9 cellular contexts compared by ENCODE assay signal in genomic region chr16:69384974-69385373, GRCh38. TPM values are rescaled to one million over a fixed set of nuclear protein-coding genes. Genes with fewer than 3 reads are reported as not detected.
DNase-seq lines count a peak whose midpoint lies in the region; ATAC-seq, FAIRE-seq and TF ChIP-seq lines count a peak whose summit lies in the region.
"Had no signal": no experiment of that assay in that cellular context is flagged by ENCODE, and none has a peak within 500 bp of the region (broad histone marks: within the 10 kb centered on the region; RNA-seq: fewer than 3 reads in every experiment).

No MANE protein-coding gene starts in this region.

- intact Hi-C loops in IMR-90 (cut with micrococcal nuclease): loop anchor here (5.0 kb wide), 1 partner anchor 372 kb away; no protein-coding TSS in a partner anchor

- H2BK20ac ChIP-seq in IMR-90 (ENCODE audit: low read depth, low read length): no peak overlapping the region

- DNase-seq in A549 (ENCODE audit: low read depth in 1 of 2, low spot score in 1 of 2): no peak
- no peak for DNase-seq in IMR-90
- DNase-seq in central memory CD8-positive, alpha-beta T cell (ENCODE audit: low spot score in 2 of 2): no peak
- DNase-seq in LoVo (ENCODE audit: low spot score): no peak
- no peak for DNase-seq in effector CD8-positive, alpha-beta T cell (lab: John Stamatoyannopoulos, UW)
- no peak for DNase-seq in NCI-H446 treated with DMSO at 0.1 percent for 48 hours (lab: John Stamatoyannopoulos, UW)
- DNase-seq: NCI-H524 treated with DMSO at 0.1 percent for 48 hours had no signal

- H3K4me3 Mint-ChIP-seq in central memory CD8-positive, alpha-beta T cell: peak overlapping the region; percentile 92

- no peaks in the 10 kb centered on the region for H3K27me3 Mint-ChIP-seq in central memory CD8-positive, alpha-beta T cell

- peak overlapping the region; percentile 88 for H3K4me2 ChIP-seq in A549
- peak overlapping the region; percentile 97 for H3K4me2 ChIP-seq in IMR-90 (ENCODE audit: low read depth, low read length)

- H2BK120ac ChIP-seq in IMR-90 (ENCODE audit: low read depth, low read length): no peak overlapping the region

- TF ChIP-seq CTCF in A549 (IDR thresholded peaks at IDR 0.05) (no peak), IMR-90 (conservative IDR thresholded peaks at IDR 0.05; ENCODE audit: low read depth, low read length) (no peak)

- POLR2A ChIA-PET in A549 (lab: Yijun Ruan, JAX) (no interaction called here), IMR-90 (lab: Charles Lee; ENCODE audit: unreplicated experiment) (interaction anchor here (0.6 to 1.1 kb wide), 2 partner anchors 40 to 182 kb away, joined by 3 to 4 read pairs; no protein-coding TSS in a partner anchor)

- H2BK5ac ChIP-seq in IMR-90 (ENCODE audit: low read depth, low read length, poor library complexity, severe bottlenecking): no peak overlapping the region

- peak overlapping the region; percentile 73 for H3K56ac ChIP-seq in IMR-90 (ENCODE audit: extremely low read depth, insufficient read depth, low read length)

- no peak overlapping the region for H2AK5ac ChIP-seq in IMR-90 (ENCODE audit: low read depth, low read length)

- H2AK9ac ChIP-seq in IMR-90 (replicated peaks; ENCODE audit: low read depth, low read length, poor library complexity): no peak overlapping the region

- peak overlapping the region; percentile 100 for H3K9ac ChIP-seq in IMR-90 (ENCODE audit: low read depth, low read length)

- peak overlapping the region; percentile 57 to 99; a peak in 3 of 4 replicates for H4K8ac ChIP-seq in IMR-90 (ENCODE audit: low read depth in 2 of 2, low read length in 2 of 2)

- H3K9me3 Mint-ChIP-seq in central memory CD8-positive, alpha-beta T cell: no peaks in the 10 kb centered on the region

- no peak for TF ChIP-seq POLR2A in A549 (IDR thresholded peaks at IDR 0.05; ENCODE audit: low read length)
- TF ChIP-seq POLR2A in IMR-90 (IDR thresholded peaks at IDR 0.05; ENCODE audit: low read depth, low read length): no peak

- H3K18ac ChIP-seq in IMR-90 (ENCODE audit: low read depth, low read length): 0 out of 2 replicates have a peak overlapping the region, but pooled peaks have one; percentile 54

- CTCF ChIA-PET in A549 (lab: Yijun Ruan, JAX) (interaction anchor here (1.7 to 1.9 kb wide), 2 partner anchors 11 kb away, joined by 6 to 11 read pairs; no protein-coding TSS in a partner anchor), IMR-90 (lab: Yijun Ruan, JAX) (interaction anchor here (1.3 kb wide), 1 partner anchor 12 kb away, joined by 3 read pairs; no protein-coding TSS in a partner anchor)

- TF ChIP-seq RAD21 in A549 (conservative IDR thresholded peaks at IDR 0.05 in 1 of 2, IDR thresholded peaks at IDR 0.05 in 1 of 2) (no peak), IMR-90 (IDR thresholded peaks at IDR 0.05; ENCODE audit: low read length) (no peak)

- H3K27ac Mint-ChIP-seq in central memory CD8-positive, alpha-beta T cell (ENCODE audit: low read depth): peak overlapping the region; percentile 87

- H2AFZ ChIP-seq in IMR-90 (replicated peaks; ENCODE audit: low read length, poor library complexity): peak overlapping the region; percentile 90

- H2BK15ac ChIP-seq in IMR-90 (ENCODE audit: low read depth, low read length): no peak overlapping the region

- FAIRE-seq in A549 (lab: Jason Lieb, UNC): no peak

- H3K14ac ChIP-seq in IMR-90 (replicated peaks; ENCODE audit: low read depth, low read length): peak overlapping the region; percentile 2; the same call in 1 of the 2 replicates

- peak overlapping the region; percentile 3; the same call in 1 of the 2 replicates for H3K23ac ChIP-seq in IMR-90 (ENCODE audit: low read depth, low read length)

- dilution Hi-C loops in IMR-90 (cut with HindIII; ENCODE audit: low sequenced_read_pairs, unreplicated experiment): no loop called here

- no peak for TF ChIP-seq EP300 in A549 (IDR thresholded peaks at IDR 0.05)

- H4K5ac ChIP-seq in IMR-90 (ENCODE audit: low read depth, low read length): peak overlapping the region; percentile 56

- no peaks in the 10 kb centered on the region for H4K20me1 ChIP-seq in IMR-90 (ENCODE audit: insufficient read depth, low read length)

- H3K4me1 ChIP-seq in A549: peaks cover 17% of the 10 kb centered on the region; the same call in 2 of the 3 replicates
- no peaks in the 10 kb centered on the region; the same call in 1 of the 2 replicates for H3K4me1 ChIP-seq in IMR-90 (ENCODE audit: control insufficient read depth, insufficient read depth, low read length)
- peaks cover 6 to 12% of the 10 kb centered on the region in 2 donors for H3K4me1 ChIP-seq in muscle layer of duodenum (ENCODE audit: control insufficient read depth in 1 of 2, insufficient read depth in 2 of 2, low read length in 2 of 2)

- in situ Hi-C loops in IMR-90 (cut with MboI; ENCODE audit: low sequenced_read_pairs): no loop called here

- H3K9me1 ChIP-seq in IMR-90 (ENCODE audit: insufficient read depth, low read length): peaks cover 3% of the 10 kb centered on the region; the same call in 1 of the 2 replicates

- peaks cover 18 to 31% of the 10 kb centered on the region in 2 experiments for H3K79me1 ChIP-seq in IMR-90 (ENCODE audit: low read depth in 1 of 2, low read length in 2 of 2)

- H3K9me3 ChIP-seq in A549: no peaks in the 10 kb centered on the region
- no peaks in the 10 kb centered on the region for H3K9me3 ChIP-seq in IMR-90 (ENCODE audit: control insufficient read depth, insufficient read depth, low read length)
- H3K9me3 ChIP-seq in muscle layer of duodenum (ENCODE audit: control insufficient read depth in 1 of 2, low read length in 2 of 2): no peaks in the 10 kb centered on the region

- peak overlapping the region; percentile 26; the same call in 1 of the 2 replicates for H4K91ac ChIP-seq in IMR-90 (ENCODE audit: insufficient read depth, low read depth, low read length)

- ATAC-seq in A549 (no peak), IMR-90 (ENCODE audit: low read depth) (no peak), GM19455 (IDR thresholded peaks at IDR 0.05; ENCODE audit: unreplicated experiment) (no peak)
- ATAC-seq in central memory CD8-positive, alpha-beta T cell (replicated peaks; ENCODE audit: extremely low read depth, poor library complexity, severe bottlenecking): no peak

- H3K4me1 Mint-ChIP-seq in central memory CD8-positive, alpha-beta T cell: peaks cover 33% of the 10 kb centered on the region

- H3K27me3 ChIP-seq in IMR-90 (ENCODE audit: control insufficient read depth, insufficient read depth, low read length) (no peaks in the 10 kb centered on the region), muscle layer of duodenum (ENCODE audit: low read depth, low read length) (no peaks in the 10 kb centered on the region)

- H3K4ac ChIP-seq in IMR-90 (ENCODE audit: low read depth, low read length): 0 out of 2 replicates have a peak overlapping the region, but pooled peaks have one; percentile 8

- H3K36me3 ChIP-seq in IMR-90 (ENCODE audit: control insufficient read depth, insufficient read depth, low read length): peaks cover 9% of the 10 kb centered on the region
- peaks cover 13 to 38% of the 10 kb centered on the region in 2 donors for H3K36me3 ChIP-seq in muscle layer of duodenum (ENCODE audit: control insufficient read depth in 1 of 2, insufficient read depth in 2 of 2, low read length in 2 of 2)

- H3K36me3 Mint-ChIP-seq in central memory CD8-positive, alpha-beta T cell (ENCODE audit: insufficient read depth): peaks cover 35% of the 10 kb centered on the region

- 7% methylated on average over 6 of the region's 6 CpGs for WGBS in A549 (ENCODE audit: missing lambda C conversion rate)
- 7% methylated on average over 2 of the region's 6 CpGs; no CpG with 5 or more reads in 1 of the 2 experiments for WGBS in IMR-90 (ENCODE audit: extremely low coverage in 2 of 2, insufficient read length in 1 of 2), 2 experiments

- no TSS peak for BruUV-seq in IMR-90 (replicated peaks; lab: Mats Ljungman, UMichigan)

- peak overlapping the region; percentile 92 for H3K4me3 ChIP-seq in A549
- peak overlapping the region; percentile 98 for H3K4me3 ChIP-seq in IMR-90 (ENCODE audit: insufficient read depth, low read depth, low read length)
- peak overlapping the region; percentile 68 to 71 for H3K4me3 ChIP-seq in muscle layer of duodenum (ENCODE audit: low read depth in 1 of 2, low read length in 2 of 2)

- H3K27ac ChIP-seq in A549 (peak overlapping the region; percentile 81 to 94), IMR-90 (ENCODE audit: insufficient read depth, low read length) (peak overlapping the region; percentile 94), muscle layer of duodenum (ENCODE audit: low read length) (peak overlapping the region; percentile 86)

RNA-seq across cellular contexts. Expression of gene TERF2, which starts 0.8 kb away (rescaled TPM):
- polyA plus RNA-seq in A549 (2011; rRNA removed) (27.3 and 29.0 TPM in 2 replicates), A549 (2017; fragmentation: RNase III; extraction: RNeasy Plus Mini Kit Qiagen cat#74134 plus additional on column Dnase treatment) (25.2 to 30.6 TPM (median 30.3 TPM) in 3 replicates), IMR-90 (2012; rRNA removed) (13.8 and 15.2 TPM in 2 replicates)
- polyA plus RNA-seq in A549 (2012; cell fraction: cytosol; rRNA removed): 11.1 and 12.4 TPM in 2 replicates
- 6.6 and 14.3 TPM in 2 replicates for polyA plus RNA-seq in A549 (2012; cell fraction: nucleus; rRNA removed)
- polyA minus RNA-seq in A549 (2011; rRNA and poly(A)+ RNA removed): 26.2 and 28.3 TPM in 2 replicates
- total RNA-seq in IMR-90 (2012; rRNA removed): 9.0 and 9.2 TPM in 2 replicates
- 9.0 and 9.2 TPM in 2 replicates for polyA plus RNA-seq in IMR-90 (2012; cell fraction: cytosol; rRNA removed)
- polyA plus RNA-seq in IMR-90 (2012; cell fraction: nucleus; rRNA removed; ENCODE audit: low replicate concordance): 4.3 and 11.3 TPM in 2 replicates

RNA-seq across cellular contexts. Expression of gene TMED6, which starts 33.4 kb away (rescaled TPM):
- polyA plus RNA-seq in A549 (2011; rRNA removed) (0.12 TPM in 1 of 2 replicates, not detected in the other), A549 (2017; fragmentation: RNase III; extraction: RNeasy Plus Mini Kit Qiagen cat#74134 plus additional on column Dnase treatment) (0.19 to 0.44 TPM (median 0.20 TPM) in 3 replicates), IMR-90 (2012; rRNA removed) (0.10 and 0.20 TPM in 2 replicates)
- polyA plus RNA-seq in A549 (2012; cell fraction: cytosol; rRNA removed): not detected in 2 replicates
- 0.12 and 0.36 TPM in 2 replicates for polyA plus RNA-seq in A549 (2012; cell fraction: nucleus; rRNA removed)
- polyA minus RNA-seq in A549 (2011; rRNA and poly(A)+ RNA removed): 0.29 TPM in 1 of 2 replicates, not detected in the other
- not detected in 2 replicates for total RNA-seq in IMR-90 (2012; rRNA removed)
- polyA plus RNA-seq in IMR-90 (2012; cell fraction: cytosol; rRNA removed): not detected in 2 replicates
- polyA plus RNA-seq in IMR-90 (2012; cell fraction: nucleus; rRNA removed; ENCODE audit: low replicate concordance): 0.08 and 0.73 TPM in 2 replicates

RNA-seq across cellular contexts. Expression of gene CYB5B, which starts 39.4 kb away (rescaled TPM):
- 477 and 583 TPM in 2 replicates for polyA plus RNA-seq in A549 (2011; rRNA removed)
- polyA plus RNA-seq in A549 (2012; cell fraction: cytosol; rRNA removed): 117 and 201 TPM in 2 replicates
- polyA plus RNA-seq in A549 (2012; cell fraction: nucleus; rRNA removed): 48.0 and 91.3 TPM in 2 replicates
- 159 to 248 TPM (median 217 TPM) in 3 replicates for polyA plus RNA-seq in A549 (2017; fragmentation: RNase III; extraction: RNeasy Plus Mini Kit Qiagen cat#74134 plus additional on column Dnase treatment)
- polyA minus RNA-seq in A549 (2011; rRNA and poly(A)+ RNA removed): 258 and 323 TPM in 2 replicates
- 102 and 106 TPM in 2 replicates for total RNA-seq in IMR-90 (2012; rRNA removed)
- polyA plus RNA-seq in IMR-90 (2012; rRNA removed): 76.1 and 100 TPM in 2 replicates
- polyA plus RNA-seq in IMR-90 (2012; cell fraction: cytosol; rRNA removed): 10.7 and 23.7 TPM in 2 replicates
- 7.0 and 46.0 TPM in 2 replicates for polyA plus RNA-seq in IMR-90 (2012; cell fraction: nucleus; rRNA removed; ENCODE audit: low replicate concordance)

RNA-seq across cellular contexts. Expression of gene NIP7, which starts 45.4 kb away (rescaled TPM):
- polyA plus RNA-seq in A549 (2011; rRNA removed): 23.0 and 27.3 TPM in 2 replicates
- 14.1 TPM in 2 replicates for polyA plus RNA-seq in A549 (2012; cell fraction: cytosol; rRNA removed)
- polyA plus RNA-seq in A549 (2012; cell fraction: nucleus; rRNA removed): 4.7 and 11.9 TPM in 2 replicates
- 55.9 to 64.5 TPM (median 55.9 TPM) in 3 replicates for polyA plus RNA-seq in A549 (2017; fragmentation: RNase III; extraction: RNeasy Plus Mini Kit Qiagen cat#74134 plus additional on column Dnase treatment)
- 16.8 and 17.9 TPM in 2 replicates for polyA minus RNA-seq in A549 (2011; rRNA and poly(A)+ RNA removed)
- total RNA-seq in IMR-90 (2012; rRNA removed): 28.3 and 40.5 TPM in 2 replicates
- polyA plus RNA-seq in IMR-90 (2012; rRNA removed): 10.6 and 14.0 TPM in 2 replicates
- 3.4 and 16.1 TPM in 2 replicates for polyA plus RNA-seq in IMR-90 (2012; cell fraction: cytosol; rRNA removed)
- 3.0 and 8.0 TPM in 2 replicates for polyA plus RNA-seq in IMR-90 (2012; cell fraction: nucleus; rRNA removed; ENCODE audit: low replicate concordance)

RNA-seq across cellular contexts. Expression of gene COG8, which starts 45.6 kb away (rescaled TPM):
- polyA plus RNA-seq in A549 (2011; rRNA removed) (24.3 and 31.8 TPM in 2 replicates), A549 (2017; fragmentation: RNase III; extraction: RNeasy Plus Mini Kit Qiagen cat#74134 plus additional on column Dnase treatment) (20.5 to 21.4 TPM (median 21.4 TPM) in 3 replicates), IMR-90 (2012; rRNA removed) (22.8 and 23.4 TPM in 2 replicates)
- polyA plus RNA-seq in A549 (2012; cell fraction: cytosol; rRNA removed): 20.8 and 29.0 TPM in 2 replicates
- 38.4 and 41.3 TPM in 2 replicates for polyA plus RNA-seq in A549 (2012; cell fraction: nucleus; rRNA removed)
- 58.8 and 66.5 TPM in 2 replicates for polyA minus RNA-seq in A549 (2011; rRNA and poly(A)+ RNA removed)
- total RNA-seq in IMR-90 (2012; rRNA removed): 19.4 and 26.2 TPM in 2 replicates
- 16.0 and 27.1 TPM in 2 replicates for polyA plus RNA-seq in IMR-90 (2012; cell fraction: cytosol; rRNA removed)
- 19.7 and 25.4 TPM in 2 replicates for polyA plus RNA-seq in IMR-90 (2012; cell fraction: nucleus; rRNA removed; ENCODE audit: low replicate concordance)
